ENCODE assay signal across 9 cellular contexts in the genomic region with DNA sequence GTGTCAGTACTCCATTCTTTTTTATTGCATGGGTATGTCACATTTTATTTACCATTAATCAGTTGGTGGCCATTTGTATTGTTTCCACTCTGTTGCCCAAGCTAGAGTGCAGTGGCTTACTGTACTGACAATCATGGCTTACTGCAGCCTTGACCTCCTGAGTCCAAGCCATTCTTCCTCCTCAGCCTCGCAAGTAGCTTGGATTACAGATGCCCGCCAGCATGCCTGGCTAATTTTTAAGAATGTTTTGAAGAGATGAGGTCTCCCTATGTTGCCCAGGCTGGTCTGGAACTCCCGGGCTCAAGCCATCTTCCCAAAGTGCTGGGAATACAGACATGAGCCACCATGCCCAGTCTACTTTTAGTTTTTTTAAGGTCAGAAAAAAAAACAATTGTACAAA. TPM values are rescaled to one million over a fixed set of nuclear protein-coding genes. Genes with fewer than 3 reads are reported as not detected.
DNase-seq lines count a peak whose midpoint lies in the region; ATAC-seq, FAIRE-seq and TF ChIP-seq lines count a peak whose summit lies in the region.
"Had no signal": no experiment of that assay in that cellular context is flagged by ENCODE, and none has a peak within 500 bp of the region (broad histone marks: within the 10 kb centered on the region; RNA-seq: fewer than 3 reads in every experiment).

No MANE protein-coding gene starts in this region.

- CTCF ChIA-PET in GM12878 (lab: Yijun Ruan, JAX): interaction anchor here (1.2 to 3.8 kb wide), 5 partner anchors 10 to 117 kb away, joined by 3 to 38 read pairs (median 9); no protein-coding TSS in a partner anchor

- H3K4me2 ChIP-seq in GM12878 (ENCODE audit: control insufficient read depth, insufficient read depth): peak overlapping the region; percentile 93

- 98% methylated on average over 3 of the region's 3 CpGs for WGBS in HUES64
- WGBS in GM12878 (ENCODE audit: insufficient coverage, insufficient replicate concordance, low lambda C conversion rate, missing lambda C conversion rate): 69% methylated on average over 3 of the region's 3 CpGs

- peak overlapping the region in 5 of 7 donors; percentile 57 to 87 (median 80) for H3K27ac Mint-ChIP-seq in CD14-positive monocyte
- H3K27ac Mint-ChIP-seq in natural killer cell: peak overlapping the region in 1 of 2 donors; percentile 94

- no peaks in the 10 kb centered on the region for H3K36me3 ChIP-seq in HUES64 (ENCODE audit: insufficient read depth, low read length)
- peaks cover 2 to 5% of the 10 kb centered on the region in 2 experiments; a peak in 1 of 4 replicates for H3K36me3 ChIP-seq in GM12878 (ENCODE audit: control insufficient read depth in 2 of 2, insufficient read depth in 2 of 2, low read length in 1 of 2)

- no peak for ATAC-seq in GM12878
- ATAC-seq in natural killer cell: no peak

- no peak for TF ChIP-seq EP300 in GM12878 (IDR thresholded peaks at IDR 0.05; ENCODE audit: borderline replicate concordance in 1 of 2, control insufficient read depth in 1 of 2, low read depth in 2 of 2, low read length in 2 of 2)

- H3K4me3 Mint-ChIP-seq in CD14-positive monocyte (peak overlapping the region; percentile 94 to 98), natural killer cell (peak overlapping the region; percentile 87)

- H3K4me3 ChIP-seq in HUES64 (ENCODE audit: low read length) (peak overlapping the region; percentile 94; the same call in 1 of the 2 replicates), GM12878 (peak overlapping the region; percentile 79; the same call in 1 of the 2 replicates)

- no peak for TF ChIP-seq RAD21 in GM12878 (IDR thresholded peaks at IDR 0.05; ENCODE audit: insufficient read depth, low read depth, low read length)

- no TSS peak for BruUV-seq in GM12878 (replicated peaks; lab: Mats Ljungman, UMichigan)

- H3K4me1 ChIP-seq in HUES64 (ENCODE audit: insufficient read depth, low read length) (peaks cover 8% of the 10 kb centered on the region; the same call in 1 of the 2 replicates), GM12878 (ENCODE audit: control insufficient read depth, insufficient read depth, low read length) (peaks cover 28% of the 10 kb centered on the region)

- TF ChIP-seq POLR2A in GM12878 (IDR thresholded peaks at IDR 0.05; ENCODE audit: low read depth, low read length): no peak

- in situ Hi-C loops in GM12878 (cut with MboI): no loop called here

- H3K9ac ChIP-seq in HUES64 (ENCODE audit: low read depth, low read length) (no peak overlapping the region; the same call in 1 of the 2 replicates), GM12878 (ENCODE audit: control insufficient read depth, insufficient read depth, low read length) (peak overlapping the region; percentile 89; the same call in 1 of the 2 replicates)

- DNase-seq in CD14-positive monocyte (ENCODE audit: low spot score) (no peak), GM12878 (ENCODE audit: low read depth, low spot score) (no peak), natural killer cell (no peak), frontal cortex (ENCODE audit: low spot score in 2 of 2) (no peak), NCI-H1092 (lab: John Stamatoyannopoulos, UW) (no peak), kidney glomerular epithelial cell (lab: John Stamatoyannopoulos, UW) (no peak), NCI-H1694 (lab: John Stamatoyannopoulos, UW) (no peak)

- no peak for FAIRE-seq in GM12878 (lab: Jason Lieb, UNC)
- FAIRE-seq in frontal cortex (lab: Jason Lieb, UNC): no peak
- FAIRE-seq: keratinocyte had no signal

- H2AFZ ChIP-seq in GM12878 (ENCODE audit: control insufficient read depth, low read depth, low read length): peak overlapping the region; percentile 93; the same call in 1 of the 2 replicates

- intact Hi-C loops in CD14-positive monocyte (cut with micrococcal nuclease) (no loop called here), GM12878 (cut with micrococcal nuclease; ENCODE audit: unreplicated experiment) (loop anchor here (5.0 kb wide), 1 partner anchor 143 kb away; no protein-coding TSS in a partner anchor), natural killer cell (cut with micrococcal nuclease) (loop anchor here (5.0 kb wide), 1 partner anchor 1142 kb away; a partner anchor contains a TSS)

- SMC1A ChIA-PET in GM12878 (lab: Charles Lee; ENCODE audit: uncharacterized antibody, unreplicated experiment): interaction anchor here (1.2 to 2.4 kb wide), 2 partner anchors 10 to 11 kb away, joined by 4 to 14 read pairs; no protein-coding TSS in a partner anchor

- H3K4me1 Mint-ChIP-seq in CD14-positive monocyte (peaks cover 50% of the 10 kb centered on the region), natural killer cell (peaks cover 46 to 49% of the 10 kb centered on the region in 2 donors)

- RAD21 ChIA-PET in GM12878 (lab: Charles Lee; ENCODE audit: unreplicated experiment): interaction anchor here (1.5 to 2.9 kb wide), 2 partner anchors 10 to 27 kb away, joined by 3 to 16 read pairs; no protein-coding TSS in a partner anchor

- H3K36me3 Mint-ChIP-seq in CD14-positive monocyte: peaks cover 7 to 9% of the 10 kb centered on the region in 2 donors
- no peaks in the 10 kb centered on the region for H3K36me3 Mint-ChIP-seq in natural killer cell

- H3K79me2 ChIP-seq in GM12878 (ENCODE audit: control insufficient read depth, insufficient read depth, low read length): peaks cover 42% of the 10 kb centered on the region

- TF ChIP-seq CTCF in CD14-positive monocyte (IDR thresholded peaks at IDR 0.05) (no peak), GM12878 (IDR thresholded peaks at IDR 0.05 in 2 of 3, conservative IDR thresholded peaks at IDR 0.05 in 1 of 3; ENCODE audit: control insufficient read depth in 2 of 3, extremely low read depth in 1 of 3, insufficient read depth in 1 of 3, low read depth in 3 of 3, low read length in 3 of 3) (no peak), natural killer cell (IDR thresholded peaks at IDR 0.05) (no peak)

- no peak overlapping the region for H3K27ac ChIP-seq in HUES64 (ENCODE audit: low read depth, low read length)
- H3K27ac ChIP-seq in GM12878 (ENCODE audit: control insufficient read depth, insufficient read depth): no peak overlapping the region

- peaks cover 0 to 7% (median 0%) of the 10 kb centered on the region in 7 donors for H3K9me3 Mint-ChIP-seq in CD14-positive monocyte
- no peaks in the 10 kb centered on the region for H3K9me3 Mint-ChIP-seq in natural killer cell

- peaks cover 8% of the 10 kb centered on the region; the same call in 1 of the 2 replicates for H3K9me3 ChIP-seq in HUES64 (ENCODE audit: insufficient read depth, low read depth, low read length)
- H3K9me3 ChIP-seq in GM12878 (replicated peaks; ENCODE audit: control insufficient read depth, insufficient read depth, low read length): no peaks in the 10 kb centered on the region; the same call in 2 of the 3 replicates

- H3K27me3 Mint-ChIP-seq in CD14-positive monocyte (ENCODE audit: low read depth in 3 of 3) (peaks cover 0 to 3% (median 3%) of the 10 kb centered on the region in 3 donors), natural killer cell (ENCODE audit: low read depth in 2 of 2) (no peaks in the 10 kb centered on the region)

- H3K27me3 ChIP-seq in HUES64 (ENCODE audit: insufficient read depth, low read length): no peaks in the 10 kb centered on the region
- no peaks in the 10 kb centered on the region for H3K27me3 ChIP-seq in GM12878 (replicated peaks in 1 of 2; ENCODE audit: control insufficient read depth in 2 of 2, insufficient read depth in 2 of 2, low read length in 1 of 2)

- POLR2A ChIA-PET in GM12878 (lab: Charles Lee): interaction anchor here (2.9 kb wide), 1 partner anchor 46 kb away, joined by 21 read pairs; a partner anchor contains a TSS

- peaks cover 1% of the 10 kb centered on the region; the same call in 1 of the 2 replicates for H4K20me1 ChIP-seq in GM12878 (ENCODE audit: control insufficient read depth, insufficient read depth)

RNA-seq across cellular contexts. Expression of a gene that starts 0.8 kb away (rescaled TPM):
- polyA plus RNA-seq in CD14-positive monocyte (10 to 100 TPM; 34.9 to 46.6 TPM), GM12878 (2011; rRNA removed) (49.6 and 56.9 TPM in 2 replicates), GM12878 (2014; fragmentation: Illumina TruSeq; extraction: Trizol) (12.3 and 15.7 TPM in 2 replicates), GM12878 (2014; fragmentation: Nextera tagmentation; extraction: Ambion mirVana) (1 to 10 TPM; 5.6 to 6.3 TPM), GM12878 (2014; rRNA removed) (16.4 and 17.5 TPM in 2 replicates), GM12878 (2016; fragmentation: Nextera tagmentation; extraction: Ambion mirVana) (10 to 100 TPM; 39.1 to 48.5 TPM)
- polyA plus RNA-seq in HUES64 (2013, experiment 1 of 2): 5.6 TPM
- 6.1 TPM for polyA plus RNA-seq in HUES64 (2013, experiment 2 of 2)
- 122 and 133 TPM in 2 replicates for total RNA-seq in GM12878 (2013; cell fraction: nucleolus; rRNA removed)
- total RNA-seq in GM12878 (2014; rRNA removed) (25.6 and 31.8 TPM in 2 replicates), GM12878 (2014; rRNA removed; fragmentation: Illumina TruSeq; extraction: Trizol) (24.2 and 24.9 TPM in 2 replicates), GM12878 (2021) (49.0 and 52.1 TPM in 2 replicates), natural killer cell (100 to 1,000 TPM in 2 of 3 donors, 10 to 100 TPM in 1; 91.8 to 118 (median 116) TPM), frontal cortex (26.5 TPM)
- 12.6 TPM for polyA plus RNA-seq in GM12878 (2011; ENCODE audit: low read depth)
- 22.4 and 28.0 TPM in 2 replicates for polyA plus RNA-seq in GM12878 (2011; cell fraction: cytosol; rRNA removed)
- polyA plus RNA-seq in GM12878 (2011; cell fraction: nucleus; rRNA removed): 22.6 and 26.0 TPM in 2 replicates
- polyA plus RNA-seq in GM12878 (2012): 9.6 and 14.1 TPM in 2 replicates
- polyA minus RNA-seq in GM12878 (2011; rRNA and poly(A)+ RNA removed): 91.6 and 161 TPM in 2 replicates
- 38.8 and 49.8 TPM in 2 replicates for polyA minus RNA-seq in GM12878 (2011; cell fraction: cytosol; rRNA and poly(A)+ RNA removed)
- 16.3 and 30.0 TPM in 2 replicates for polyA minus RNA-seq in GM12878 (2011; cell fraction: nucleus; rRNA and poly(A)+ RNA removed)

RNA-seq across cellular contexts. Expression of a gene that starts 46.2 kb away (rescaled TPM):
- polyA plus RNA-seq in CD14-positive monocyte: 10 to 100 TPM; 30.2 to 35.0 TPM
- polyA plus RNA-seq in HUES64 (2013, experiment 1 of 2): 20.4 TPM
- 21.9 TPM for polyA plus RNA-seq in HUES64 (2013, experiment 2 of 2)
- total RNA-seq in GM12878 (2013; cell fraction: nucleolus; rRNA removed): 16.3 and 17.4 TPM in 2 replicates
- total RNA-seq in GM12878 (2014; rRNA removed): 38.2 and 43.9 TPM in 2 replicates
- total RNA-seq in GM12878 (2014; rRNA removed; fragmentation: Illumina TruSeq; extraction: Trizol): 47.9 and 48.8 TPM in 2 replicates
- total RNA-seq in GM12878 (2021): 37.6 and 42.2 TPM in 2 replicates
- 11.5 TPM for polyA plus RNA-seq in GM12878 (2011; ENCODE audit: low read depth)
- polyA plus RNA-seq in GM12878 (2011; rRNA removed): 72.1 and 135 TPM in 2 replicates
- polyA plus RNA-seq in GM12878 (2011; cell fraction: cytosol; rRNA removed): 16.2 and 18.5 TPM in 2 replicates
- 13.0 and 14.8 TPM in 2 replicates for polyA plus RNA-seq in GM12878 (2011; cell fraction: nucleus; rRNA removed)
- polyA plus RNA-seq in GM12878 (2012): 21.1 and 24.9 TPM in 2 replicates
- polyA plus RNA-seq in GM12878 (2014; fragmentation: Illumina TruSeq; extraction: Trizol): 42.2 and 55.5 TPM in 2 replicates
- 10 to 100 TPM; 51.9 to 57.9 TPM for polyA plus RNA-seq in GM12878 (2014; fragmentation: Nextera tagmentation; extraction: Ambion mirVana)
- 33.5 and 36.4 TPM in 2 replicates for polyA plus RNA-seq in GM12878 (2014; rRNA removed)
- polyA plus RNA-seq in GM12878 (2016; fragmentation: Nextera tagmentation; extraction: Ambion mirVana): 10 to 100 TPM; 57.6 to 62.7 TPM
- polyA minus RNA-seq in GM12878 (2011; rRNA and poly(A)+ RNA removed): 18.8 and 34.2 TPM in 2 replicates
- 10.3 and 10.9 TPM in 2 replicates for polyA minus RNA-seq in GM12878 (2011; cell fraction: cytosol; rRNA and poly(A)+ RNA removed)
- 3.5 and 5.2 TPM in 2 replicates for polyA minus RNA-seq in GM12878 (2011; cell fraction: nucleus; rRNA and poly(A)+ RNA removed)
- total RNA-seq in natural killer cell: 10 to 100 TPM; 23.5 to 27.4 (median 25.6) TPM
- total RNA-seq in frontal cortex: 125 TPM

RNA-seq across cellular contexts. Expression of a gene that starts 55.7 kb away (rescaled TPM):
- polyA plus RNA-seq in CD14-positive monocyte (1 to 10 TPM in 1 of 2 donors, under 1 TPM in 1; 0.65 to 1.6 TPM), GM12878 (2011; rRNA removed) (5.9 and 6.9 TPM in 2 replicates), GM12878 (2014; fragmentation: Illumina TruSeq; extraction: Trizol) (1.6 and 2.2 TPM in 2 replicates), GM12878 (2014; fragmentation: Nextera tagmentation; extraction: Ambion mirVana) (under 1 TPM; 0.13 to 0.53 TPM), GM12878 (2014; rRNA removed) (1.5 and 2.1 TPM in 2 replicates), GM12878 (2016; fragmentation: Nextera tagmentation; extraction: Ambion mirVana) (1 to 10 TPM; 1.1 to 1.2 TPM)
- polyA plus RNA-seq in HUES64 (2013, experiment 1 of 2): 0.45 TPM
- polyA plus RNA-seq in HUES64 (2013, experiment 2 of 2): 0.82 TPM
- 11.8 and 13.5 TPM in 2 replicates for total RNA-seq in GM12878 (2013; cell fraction: nucleolus; rRNA removed)
- total RNA-seq in GM12878 (2014; rRNA removed) (0.73 and 1.1 TPM in 2 replicates), GM12878 (2014; rRNA removed; fragmentation: Illumina TruSeq; extraction: Trizol) (0.83 and 0.89 TPM in 2 replicates), GM12878 (2021) (1.1 and 1.2 TPM in 2 replicates), natural killer cell (1 to 10 TPM; 5.2 to 7.2 (median 5.3) TPM), frontal cortex (0.41 TPM)
- 2.6 TPM for polyA plus RNA-seq in GM12878 (2011; ENCODE audit: low read depth)
- 4.6 and 5.6 TPM in 2 replicates for polyA plus RNA-seq in GM12878 (2011; cell fraction: cytosol; rRNA removed)
- 10.6 and 13.7 TPM in 2 replicates for polyA plus RNA-seq in GM12878 (2011; cell fraction: nucleus; rRNA removed)
- polyA plus RNA-seq in GM12878 (2012): 3.1 and 3.7 TPM in 2 replicates
- polyA minus RNA-seq in GM12878 (2011; rRNA and poly(A)+ RNA removed): 4.7 and 6.7 TPM in 2 replicates
- 0.94 and 1.2 TPM in 2 replicates for polyA minus RNA-seq in GM12878 (2011; cell fraction: cytosol; rRNA and poly(A)+ RNA removed)
- 3.9 and 6.5 TPM in 2 replicates for polyA minus RNA-seq in GM12878 (2011; cell fraction: nucleus; rRNA and poly(A)+ RNA removed)

Comparison
In these comparisons a context has a peak if more than half of its experiments do, and no peak if none do; other contexts are left out.
1. intact Hi-C loops: an anchor here in GM12878 (5.0 kb wide) and natural killer cell (5.0 kb wide); none called in CD14-positive monocyte.